Comparison of ENCODE assay signal across 9 cellular contexts in the genomic region with DNA sequence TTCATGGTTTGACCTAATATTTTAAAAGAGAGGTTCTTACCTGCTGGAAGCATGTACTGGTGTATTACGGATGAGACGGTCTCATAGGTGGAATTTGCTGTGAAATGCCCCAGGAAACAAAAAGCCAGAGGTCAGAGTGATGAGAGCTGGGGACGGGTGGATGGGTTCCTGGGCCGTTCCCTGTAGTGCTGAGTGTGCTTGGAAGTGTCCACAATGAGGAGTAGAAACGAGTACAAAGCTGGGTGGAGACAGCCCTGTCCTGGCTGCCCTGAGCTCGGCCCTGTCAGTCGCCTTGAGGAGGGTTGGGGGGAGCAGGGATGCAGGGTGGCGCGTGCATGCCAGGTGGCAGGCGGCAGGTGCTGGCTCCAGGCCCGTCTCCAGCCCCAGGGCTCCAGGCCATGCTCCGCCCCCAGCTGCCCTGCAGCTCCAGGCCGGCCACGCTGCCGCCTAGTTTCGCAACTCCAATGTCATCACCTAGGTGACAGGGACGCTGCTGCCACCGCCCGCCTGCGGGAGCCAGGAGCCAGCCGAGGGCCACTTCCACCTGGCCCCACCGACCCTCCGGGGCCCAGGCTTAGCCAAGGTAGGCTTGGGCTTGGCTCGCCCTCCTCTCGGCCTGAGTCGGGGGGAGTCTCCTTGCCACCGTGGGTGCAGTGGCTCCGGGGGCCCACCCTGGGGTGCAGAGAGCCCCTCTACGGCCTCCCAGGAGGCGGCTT. TPM values are rescaled to one million over a fixed set of nuclear protein-coding genes. Genes with fewer than 3 reads are reported as not detected.
DNase-seq lines count a peak whose midpoint lies in the region; ATAC-seq, FAIRE-seq and TF ChIP-seq lines count a peak whose summit lies in the region.
"Had no signal": no experiment of that assay in that cellular context is flagged by ENCODE, and none has a peak within 500 bp of the region (broad histone marks: within the 10 kb centered on the region; RNA-seq: fewer than 3 reads in every experiment).

No MANE protein-coding gene starts in this region.

- H3K4me1 ChIP-seq in RWPE2 (ENCODE audit: insufficient read depth, poor library complexity, severe bottlenecking) (peaks cover 6% of the 10 kb centered on the region), aorta (ENCODE audit: control insufficient read depth in 1 of 2, insufficient read depth in 2 of 2, low read length in 2 of 2) (no peaks in the 10 kb centered on the region)

- no peak overlapping the region for H3K4me3 ChIP-seq in RWPE2 (ENCODE audit: severe bottlenecking)
- no peak overlapping the region for H3K4me3 ChIP-seq in aorta (ENCODE audit: low read length in 2 of 2)

- no peak overlapping the region for H3K27ac Mint-ChIP-seq in type B pancreatic cell

- H3K36me3 Mint-ChIP-seq in type B pancreatic cell, result no peaks in the 10 kb centered on the region

- FAIRE-seq in HTR-8/SVneo (lab: Jason Lieb, UNC), result no peak

- TF ChIP-seq CTCF in RWPE2 (IDR thresholded peaks at IDR 0.05; ENCODE audit: poor library complexity, severe bottlenecking) (no peak), type B pancreatic cell (conservative IDR thresholded peaks at IDR 0.05) (no peak)

- H3K9me3 ChIP-seq in RWPE2 (ENCODE audit: severe bottlenecking) (no peaks in the 10 kb centered on the region), aorta (ENCODE audit: control insufficient read depth, low read length) (no peaks in the 10 kb centered on the region)

- 21 to 27% methylated on average over 27 to 30 of the region's 30 CpGs for WGBS in aorta, 2 donors

- peaks cover 39% of the 10 kb centered on the region for H3K27me3 Mint-ChIP-seq in type B pancreatic cell

- no peaks in the 10 kb centered on the region for H3K27me3 ChIP-seq in RWPE2 (ENCODE audit: insufficient read depth, poor library complexity, severe bottlenecking)
- H3K27me3 ChIP-seq in aorta (ENCODE audit: control insufficient read depth in 1 of 2, insufficient read depth in 2 of 2, low read length in 1 of 2), result no peaks in the 10 kb centered on the region

- peaks cover 5% of the 10 kb centered on the region for H3K4me1 Mint-ChIP-seq in type B pancreatic cell (ENCODE audit: unreplicated experiment)

- H3K36me3 ChIP-seq in RWPE2 (ENCODE audit: low read depth), result no peaks in the 10 kb centered on the region
- no peaks in the 10 kb centered on the region for H3K36me3 ChIP-seq in aorta (ENCODE audit: control insufficient read depth in 1 of 2, insufficient read depth in 2 of 2, low read length in 1 of 2)

- H3K27ac ChIP-seq in RWPE2 (ENCODE audit: poor library complexity, severe bottlenecking) (no peak overlapping the region), aorta (ENCODE audit: low read depth in 1 of 2, low read length in 2 of 2) (no peak overlapping the region)
- H3K27ac ChIP-seq: KMS-11 had no signal

- peak; percentile 49 for DNase-seq in NCI-H2227 (lab: John Stamatoyannopoulos, UW; ENCODE audit: unreplicated experiment)
- DNase-seq in NCI-H2227 treated with DMSO at 0.1 percent for 48 hours (lab: John Stamatoyannopoulos, UW), result no peak
- peak; percentile 71 for DNase-seq in RWPE2 (ENCODE audit: low spot score)
- DNase-seq in iPS-NIHi7 (ENCODE audit: extremely low spot score), result peak; percentile 75
- DNase-seq in aorta, result peak; percentile 79 to 84
- DNase-seq in activated CD8-positive, alpha-beta memory T cell treated with anti-CD3 and anti-CD28 coated beads, Interleukin-2, amount 50 U/mL, for 4 hours, result no peak
- DNase-seq in HTR-8/SVneo (ENCODE audit: insufficient read length, low spot score), result no peak
- DNase-seq in type B pancreatic cell (ENCODE audit: extremely low spot score, unreplicated experiment), result no peak

- intact Hi-C loops in aorta (cut with DNase I), result no loop called here

- no peaks in the 10 kb centered on the region for H3K9me3 Mint-ChIP-seq in type B pancreatic cell

- no peak overlapping the region for H3K4me3 Mint-ChIP-seq in type B pancreatic cell

- ATAC-seq in RWPE2 (ENCODE audit: low read depth) (peak; percentile 61), aorta (ENCODE audit: low FRiP score) (peak; percentile 58)

RNA-seq across cellular contexts. Expression of a gene that starts 16.4 kb away (rescaled TPM):
- total RNA-seq in aorta (under 1 TPM in 1 of 2 donors, not detected in 1; 0.18 TPM), type B pancreatic cell (ENCODE audit: low replicate concordance) (1.6 TPM in 2 replicates)
- polyA plus RNA-seq in aorta, result under 1 TPM in 1 of 2 donors, not detected in 1; 0.38 TPM

RNA-seq across cellular contexts. Expression of a gene that starts 18.8 kb away (rescaled TPM):
- total RNA-seq in aorta (10 to 100 TPM; 10.6 to 17.4 TPM), type B pancreatic cell (ENCODE audit: low replicate concordance) (22.5 and 26.7 TPM in 2 replicates)
- 10 to 100 TPM in 1 of 2 donors, 1 to 10 TPM in 1; 5.8 to 27.8 TPM for polyA plus RNA-seq in aorta

RNA-seq across cellular contexts. Expression of a gene that starts 43.9 kb away (rescaled TPM):
- total RNA-seq in aorta, result 10 to 100 TPM; 35.4 to 39.0 TPM
- 10 to 100 TPM; 42.0 to 51.0 TPM for polyA plus RNA-seq in aorta
- 26.6 and 56.6 TPM in 2 replicates for total RNA-seq in type B pancreatic cell (ENCODE audit: low replicate concordance)

RNA-seq across cellular contexts. Expression of a gene that starts 57.4 kb away (rescaled TPM):
- total RNA-seq in aorta, result 100 to 1,000 TPM in 1 of 2 donors, 10 to 100 TPM in 1; 91.8 to 223 TPM
- polyA plus RNA-seq in aorta, result 100 to 1,000 TPM in 1 of 2 donors, 10 to 100 TPM in 1; 53.7 to 332 TPM
- total RNA-seq in type B pancreatic cell (ENCODE audit: low replicate concordance), result 26.7 and 61.7 TPM in 2 replicates

Comparison
In these comparisons a context has a peak if more than half of its experiments do, and no peak if none do; other contexts are left out.
1. DNase-seq: peak in NCI-H2227 (single experiment), RWPE2 (single experiment), iPS-NIHi7 (single experiment) and aorta (2 of 2); none in NCI-H2227 treated with DMSO at 0.1 percent for 48 hours (single experiment), activated CD8-positive, alpha-beta memory T cell treated with anti-CD3 and anti-CD28 coated beads, Interleukin-2, amount 50 U/mL, for 4 hours (single experiment), HTR-8/SVneo (single experiment) and type B pancreatic cell (single experiment).